1 cellular context compared by ENCODE assay signal in genomic region chr14:87334997-87335675, GRCh38.
TF ChIP-seq lines count a peak whose summit lies in the region.

No MANE protein-coding gene starts in this region.

TF ChIP-seq in H1, 55 proteins besides CTCF, POLR2A, EP300 and RAD21 (continued from another document):
- TF ChIP-seq GTF2F1 (IDR thresholded peaks at IDR 0.05; ENCODE audit: borderline replicate concordance, low read depth, low read length): no peak
- no peak for TF ChIP-seq NANOG (IDR thresholded peaks at IDR 0.05; ENCODE audit: insufficient read depth, low read depth, low read length, poor library complexity, severe bottlenecking)
- no peak for TF ChIP-seq TCF12 (IDR thresholded peaks at IDR 0.05; ENCODE audit: low read depth, low read length)
- no peak for TF ChIP-seq BRCA1 (IDR thresholded peaks at IDR 0.05; ENCODE audit: low read depth, low read length)
- TF ChIP-seq SP2 (IDR thresholded peaks at IDR 0.05; ENCODE audit: low read length): no peak
